Comparison of ENCODE assay signal across 21 cellular contexts in genomic region chr9:70683841-70684240, GRCh38.
"Had no signal": no experiment of that assay in that cellular context is flagged by ENCODE, and none has a peak within 500 bp of the region (broad histone marks: within the 10 kb centered on the region; RNA-seq: fewer than 3 reads in every experiment).

No MANE protein-coding gene starts in this region.

- H3K9ac ChIP-seq: parathyroid adenoma had no signal

- H3K9me3 ChIP-seq: heart left ventricle, prostate gland, right lobe of liver, testis, tibial nerve had no signal

- H3K79me2 ChIP-seq: parathyroid adenoma had no signal

- H3K27ac ChIP-seq: heart left ventricle, parathyroid adenoma, prostate gland, right lobe of liver, skin epidermis, testis, tibial nerve had no signal

- DNase-seq: cerebellar nuclear complex; effector CD4-positive, alpha-beta T cell; endodermal cell; erythroblast; heart left ventricle; hippocampal formation; left colon; left ventricle myocardium superior; mesendoderm; naive thymus-derived CD4-positive, alpha-beta T cell; nephron progenitor cell; right lobe of liver; stimulated activated CD4-positive, alpha-beta T cell treated with anti-CD3 and anti-CD28 coated beads, Interleukin-2, amount 100 ng/mL, for 24 hours; stimulated activated CD4-positive, alpha-beta T cell treated with anti-CD3 and anti-CD28 coated beads, Interleukin-4, amount 100 ng/mL, for 4 hours; stimulated activated naive B cell treated with anti-CD40 and anti-IgM and Interleukin-4, amounts not matched to agents 10 μg/mL and 1 μg/mL and 100 μg/mL, for 72 hours; stimulated activated naive CD8-positive, alpha-beta T cell treated with anti-CD3 and anti-CD28 coated beads, Interleukin-15, amount 100 ng/mL, for 72 hours; testis had no signal

- H3K36me3 ChIP-seq: heart left ventricle, prostate gland, right lobe of liver, tibial nerve had no signal

- H2AFZ ChIP-seq: parathyroid adenoma had no signal

- ATAC-seq: heart left ventricle; left colon; left ventricle myocardium superior; naive thymus-derived CD4-positive, alpha-beta T cell; right lobe of liver; stimulated activated naive B cell treated with anti-CD40 and anti-IgM and Interleukin-4, amounts not matched to agents 10 μg/mL and 1 μg/mL and 100 μg/mL, for 72 hours; stimulated activated naive CD8-positive, alpha-beta T cell treated with anti-CD3 and anti-CD28 coated beads, Interleukin-15, amount 100 ng/mL, for 72 hours had no signal

- H3K4me3 ChIP-seq: heart left ventricle, prostate gland, right lobe of liver, skin epidermis, testis, tibial nerve had no signal

- H3K27me3 ChIP-seq: heart left ventricle, right lobe of liver, testis, tibial nerve had no signal

- H3K4me1 ChIP-seq: heart left ventricle, prostate gland, right lobe of liver, testis, tibial nerve had no signal
